ENCODE assay signal across 16 cellular contexts in genomic region chr9:105832311-105832710, GRCh38.
DNase-seq lines count a peak whose midpoint lies in the region; ATAC-seq and TF ChIP-seq lines count a peak whose summit lies in the region.
"Had no signal": no experiment of that assay in that cellular context is flagged by ENCODE, and none has a peak within 500 bp of the region (broad histone marks: within the 10 kb centered on the region; RNA-seq: fewer than 3 reads in every experiment).

No MANE protein-coding gene starts in this region.

- no peaks in the 10 kb centered on the region for H3K36me3 ChIP-seq in IMR-90 (ENCODE audit: control insufficient read depth, insufficient read depth, low read length)
- H3K36me3 ChIP-seq: SJCRH30 had no signal

- no peak for TF ChIP-seq RAD21 in IMR-90 (IDR thresholded peaks at IDR 0.05; ENCODE audit: low read length)

- H3K4me1 ChIP-seq in IMR-90 (ENCODE audit: control insufficient read depth, insufficient read depth, low read length) (no peaks in the 10 kb centered on the region), right cardiac atrium (ENCODE audit: control insufficient read depth, insufficient read depth, low read length) (no peaks in the 10 kb centered on the region)
- H3K4me1 ChIP-seq: SJCRH30 had no signal

- no peak overlapping the region for H3K4ac ChIP-seq in IMR-90 (ENCODE audit: low read depth, low read length)

- H2AFZ ChIP-seq in IMR-90 (replicated peaks; ENCODE audit: low read length, poor library complexity) = no peak overlapping the region

- H2BK5ac ChIP-seq in IMR-90 (ENCODE audit: low read depth, low read length, poor library complexity, severe bottlenecking) = no peak overlapping the region

- no peak overlapping the region for H2BK15ac ChIP-seq in IMR-90 (ENCODE audit: low read depth, low read length)

- H3K79me1 ChIP-seq in IMR-90 (ENCODE audit: low read depth in 1 of 2, low read length in 2 of 2) = no peaks in the 10 kb centered on the region

- H2BK20ac ChIP-seq in IMR-90 (ENCODE audit: low read depth, low read length) = no peak overlapping the region

- no peak for TF ChIP-seq POLR2A in IMR-90 (IDR thresholded peaks at IDR 0.05; ENCODE audit: low read depth, low read length)

- no peak overlapping the region for H4K5ac ChIP-seq in IMR-90 (ENCODE audit: low read depth, low read length)

- intact Hi-C loops in IMR-90 (cut with micrococcal nuclease) (no loop called here), right cardiac atrium (cut with DNase I) (no loop called here), posterior cingulate gyrus (cut with DNase I) (no loop called here)

- no peak overlapping the region for H3K4me2 ChIP-seq in IMR-90 (ENCODE audit: low read depth, low read length)

- no peak overlapping the region for H3K14ac ChIP-seq in IMR-90 (replicated peaks; ENCODE audit: low read depth, low read length)

- H3K23ac ChIP-seq in IMR-90 (ENCODE audit: low read depth, low read length) = no peak overlapping the region

- H3K9me1 ChIP-seq in IMR-90 (ENCODE audit: insufficient read depth, low read length) = no peaks in the 10 kb centered on the region

- H4K8ac ChIP-seq in IMR-90 (ENCODE audit: low read depth in 2 of 2, low read length in 2 of 2) = no peak overlapping the region

- POLR2A ChIA-PET in IMR-90 (lab: Charles Lee; ENCODE audit: unreplicated experiment) = no interaction called here

- CTCF ChIA-PET in IMR-90 (lab: Yijun Ruan, JAX) = no interaction called here

- dilution Hi-C loops in IMR-90 (cut with HindIII; ENCODE audit: low sequenced_read_pairs, unreplicated experiment) = no loop called here

- TF ChIP-seq CTCF in IMR-90 (conservative IDR thresholded peaks at IDR 0.05; ENCODE audit: low read depth, low read length) = no peak

- no peak; the same call in 1 of the 2 replicates for ATAC-seq in IMR-90 (ENCODE audit: low read depth)
- no peak for ATAC-seq in right cardiac atrium
- no peak for ATAC-seq in HG02885 (IDR thresholded peaks at IDR 0.05; ENCODE audit: poor library complexity, unreplicated experiment)
- ATAC-seq: PC-3 had no signal

- in situ Hi-C loops in IMR-90 (cut with MboI; ENCODE audit: low sequenced_read_pairs) = loop anchor here (25.0 kb wide), 1 partner anchor 1330 kb away; no protein-coding TSS in a partner anchor

- BruUV-seq in IMR-90 (replicated peaks; lab: Mats Ljungman, UMichigan) = no TSS peak

- H4K20me1 ChIP-seq in IMR-90 (ENCODE audit: insufficient read depth, low read length) = no peaks in the 10 kb centered on the region

- no peak overlapping the region for H4K91ac ChIP-seq in IMR-90 (ENCODE audit: insufficient read depth, low read depth, low read length)

- H2AK5ac ChIP-seq in IMR-90 (ENCODE audit: low read depth, low read length) = no peak overlapping the region

- H3K27ac ChIP-seq in IMR-90 (ENCODE audit: insufficient read depth, low read length) = no peak overlapping the region
- no peak overlapping the region for H3K27ac ChIP-seq in right cardiac atrium (ENCODE audit: low read length)
- H3K27ac ChIP-seq: SJCRH30 had no signal

- H3K9me3 ChIP-seq in IMR-90 (ENCODE audit: control insufficient read depth, insufficient read depth, low read length) (no peaks in the 10 kb centered on the region), right cardiac atrium (ENCODE audit: control insufficient read depth, low read length) (no peaks in the 10 kb centered on the region)
- H3K9me3 ChIP-seq: SJCRH30 had no signal

- H3K27me3 ChIP-seq in IMR-90 (ENCODE audit: control insufficient read depth, insufficient read depth, low read length) (no peaks in the 10 kb centered on the region), right cardiac atrium (ENCODE audit: control insufficient read depth, insufficient read depth) (no peaks in the 10 kb centered on the region)
- H3K27me3 ChIP-seq: SJCRH30 had no signal

- H3K18ac ChIP-seq in IMR-90 (ENCODE audit: low read depth, low read length) = no peak overlapping the region

- H3K56ac ChIP-seq in IMR-90 (ENCODE audit: extremely low read depth, insufficient read depth, low read length) = no peak overlapping the region

- no CpG with 5 or more reads among the region's 2 CpGs for WGBS in IMR-90 (ENCODE audit: extremely low coverage in 2 of 2, insufficient read length in 1 of 2), 2 experiments
- 84% methylated on average over 2 of the region's 2 CpGs for WGBS in right cardiac atrium

- DNase-seq in DMS79 treated with DMSO at 0.1 percent for 48 hours (lab: John Stamatoyannopoulos, UW) (peak; percentile 65), IMR-90 (peak; percentile 7), RPMI7951 (ENCODE audit: low read depth) (peak; percentile 65), fibroblast of peridontal ligament (ENCODE audit: extremely low read depth) (peak; percentile 2), right cardiac atrium (no peak), AML-193 (lab: John Stamatoyannopoulos, UW) (no peak), posterior cingulate gyrus (no peak)
- DNase-seq: CD4-positive, alpha-beta T cell; DMS153; NCI-H1048; NCI-H1436 treated with DMSO at 0.1 percent for 48 hours; NCI-H2029; NCI-H510A treated with DMSO at 0.1 percent for 48 hours; PC-3; SJCRH30 had no signal

- H3K4me3 ChIP-seq in IMR-90 (ENCODE audit: insufficient read depth, low read depth, low read length) (no peak overlapping the region), right cardiac atrium (ENCODE audit: low read length) (no peak overlapping the region)
- H3K4me3 ChIP-seq: SJCRH30 had no signal

- no peak overlapping the region for H3K9ac ChIP-seq in IMR-90 (ENCODE audit: low read depth, low read length)

- H2BK120ac ChIP-seq in IMR-90 (ENCODE audit: low read depth, low read length) = no peak overlapping the region; the same call in 1 of the 2 replicates

- H2AK9ac ChIP-seq in IMR-90 (replicated peaks; ENCODE audit: low read depth, low read length, poor library complexity) = no peak overlapping the region

TF ChIP-seq in IMR-90, 13 proteins besides CTCF, POLR2A, EP300 and RAD21:
- TF ChIP-seq NFE2L2 (IDR thresholded peaks at IDR 0.05; ENCODE audit: low read depth, low read length) (no peak), USF2 (IDR thresholded peaks at IDR 0.05; ENCODE audit: low read depth, low read length) (no peak), FOS (IDR thresholded peaks at IDR 0.05; ENCODE audit: low read depth, low read length) (no peak), CHD1 (IDR thresholded peaks at IDR 0.05; ENCODE audit: low read depth, low read length) (no peak), ELK1 (IDR thresholded peaks at IDR 0.05; ENCODE audit: borderline replicate concordance, low read depth, low read length) (no peak), BHLHE40 (IDR thresholded peaks at IDR 0.05; ENCODE audit: low read depth, low read length) (no peak)

Comparison
In these comparisons a context has a peak if more than half of its experiments do, and no peak if none do; other contexts are left out.
1. DNase-seq: peak in DMS79 treated with DMSO at 0.1 percent for 48 hours (single experiment), IMR-90 (single experiment), RPMI7951 (single experiment) and fibroblast of peridontal ligament (single experiment); none in right cardiac atrium (0 of 3), AML-193 (0 of 2) and posterior cingulate gyrus (0 of 10).